In genomic region chr20:23943304-23943703, GRCh38 we compare ENCODE assay signal across 1 cellular context.
TF ChIP-seq lines count a peak whose summit lies in the region.

No MANE protein-coding gene starts in this region.

TF ChIP-seq in H1, 55 proteins besides CTCF, POLR2A, EP300 and RAD21 (continued from another document):
- no peak for TF ChIP-seq CHD7 (IDR thresholded peaks at IDR 0.05; ENCODE audit: insufficient replicate concordance, low read length)
- no peak for TF ChIP-seq ASH2L (IDR thresholded peaks at IDR 0.05; ENCODE audit: low read length)
